Comparison of ENCODE assay signal across 8 cellular contexts in genomic region chr13:98484289-98485219, GRCh38.
A peak's percentile ranks its signal among the peaks of the same experiment; 100 is the strongest.
DNase-seq lines count a peak whose midpoint lies in the region; ATAC-seq and TF ChIP-seq lines count a peak whose summit lies in the region.

No MANE protein-coding gene starts in this region.

- H3K4me1 ChIP-seq in left lung: peaks cover 30 to 82% of the 10 kb centered on the region in 2 donors

- no peaks in the 10 kb centered on the region for H3K27me3 ChIP-seq in left lung

- peak overlapping the region; percentile 88 to 89 for H3K27ac ChIP-seq in left lung

- ATAC-seq in GM21576 (IDR thresholded peaks at IDR 0.05; ENCODE audit: unreplicated experiment) (peak; percentile 30), left lung (peak; percentile 84), HG02973 (IDR thresholded peaks at IDR 0.05; ENCODE audit: unreplicated experiment) (no peak)

- intact Hi-C loops in left lung (cut with DNase I): no loop called here

- H3K9me3 ChIP-seq in left lung: no peaks in the 10 kb centered on the region

- H3K36me3 ChIP-seq in left lung: peaks cover 0 to 8% of the 10 kb centered on the region in 2 donors

- peak; percentile 94 for DNase-seq in AG10803 (ENCODE audit: low read depth)
- peak; percentile 58 for DNase-seq in NCI-H2029 treated with DMSO at 0.1 percent for 48 hours (lab: John Stamatoyannopoulos, UW)
- DNase-seq in activated CD4-positive, alpha-beta T cell treated with anti-CD3 and anti-CD28 coated beads for 1 hour: peak; percentile 51
- DNase-seq in dedifferentiated amniotic fluid mesenchymal stem cell (ENCODE audit: extremely low spot score): peak; percentile 88
- DNase-seq in left lung: peak; percentile 85 to 88
- peak; percentile 53 to 59 for DNase-seq in stimulated activated CD4-positive, alpha-beta T cell treated with anti-CD3 and anti-CD28 coated beads, Interleukin-4, amount 100 ng/mL, for 48 hours (ENCODE audit: low read depth in 2 of 2)

- TF ChIP-seq CTCF in AG10803 (conservative IDR thresholded peaks at IDR 0.05; ENCODE audit: low read length) (peak; percentile 17), left lung (IDR thresholded peaks at IDR 0.05) (no peak)

- H3K4me3 ChIP-seq in AG10803 (ENCODE audit: low read length) (no peak overlapping the region), left lung (no peak overlapping the region)
